9 cellular contexts compared by ENCODE assay signal in genomic region chr16:19005561-19006445, GRCh38. TPM values are rescaled to one million over a fixed set of nuclear protein-coding genes. Genes with fewer than 3 reads are reported as not detected.
DNase-seq lines count a peak whose midpoint lies in the region; ATAC-seq and TF ChIP-seq lines count a peak whose summit lies in the region.
"Had no signal": no experiment of that assay in that cellular context is flagged by ENCODE, and none has a peak within 500 bp of the region (broad histone marks: within the 10 kb centered on the region; RNA-seq: fewer than 3 reads in every experiment).

No MANE protein-coding gene starts in this region.

- H3K36me3 ChIP-seq in RWPE2 (ENCODE audit: low read depth): peaks cover 23% of the 10 kb centered on the region

- peak; percentile 87 for ATAC-seq in RWPE2 (ENCODE audit: low read depth)
- no peak for ATAC-seq in GM19035 (IDR thresholded peaks at IDR 0.05; ENCODE audit: unreplicated experiment)
- no peak for ATAC-seq in GM19324 (IDR thresholded peaks at IDR 0.05; ENCODE audit: low FRiP score, unreplicated experiment)

- no peak overlapping the region for H3K4me3 ChIP-seq in RWPE2 (ENCODE audit: severe bottlenecking)
- H3K4me3 ChIP-seq in fibroblast of pulmonary artery (replicated peaks; ENCODE audit: low read depth, low read length): no peak overlapping the region

- DNase-seq in Daoy (ENCODE audit: low read depth) (peak; percentile 89), RWPE2 (ENCODE audit: low spot score) (peak; percentile 94), fibroblast of pulmonary artery (ENCODE audit: low read depth) (peak; percentile 20), occipital lobe (lab: John Stamatoyannopoulos, UW) (peak; percentile 86), DMS53 treated with DMSO at 0.1 percent for 48 hours (lab: John Stamatoyannopoulos, UW; ENCODE audit: unreplicated experiment) (no peak)
- DNase-seq in stimulated activated CD4-positive, alpha-beta T cell treated with anti-CD3 and anti-CD28 coated beads, Interleukin-4, amount 100 ng/mL, for 4 hours: no peak
- DNase-seq: stimulated activated CD4-positive, alpha-beta T cell treated with anti-CD3 and anti-CD28 coated beads, Interleukin-12 subunit alpha, Interleukin-12 subunit beta, amount 100 ng/mL, for 4 hours had no signal

- TF ChIP-seq CTCF in RWPE2 (IDR thresholded peaks at IDR 0.05; ENCODE audit: poor library complexity, severe bottlenecking) (no peak), fibroblast of pulmonary artery (IDR thresholded peaks at IDR 0.05; ENCODE audit: low read length, missing control alignments) (no peak)

- no peaks in the 10 kb centered on the region for H3K27me3 ChIP-seq in RWPE2 (ENCODE audit: insufficient read depth, poor library complexity, severe bottlenecking)

- peak overlapping the region; percentile 88 for H3K27ac ChIP-seq in RWPE2 (ENCODE audit: poor library complexity, severe bottlenecking)

- peaks cover 47% of the 10 kb centered on the region for H3K4me1 ChIP-seq in RWPE2 (ENCODE audit: insufficient read depth, poor library complexity, severe bottlenecking)

- peaks cover 3% of the 10 kb centered on the region for H3K9me3 ChIP-seq in RWPE2 (ENCODE audit: severe bottlenecking)

RNA-seq across cellular contexts. Expression of gene TMC7, which starts 22.1 kb away (rescaled TPM):
- 1.3 and 1.9 TPM in 2 replicates for total RNA-seq in Daoy (2014; rRNA removed; shearing (Covaris generic))
- 2.8 TPM for total RNA-seq in occipital lobe

Comparison
In these comparisons a context has a peak if more than half of its experiments do, and no peak if none do; other contexts are left out.
1. DNase-seq: peak in Daoy (single experiment), RWPE2 (single experiment), fibroblast of pulmonary artery (single experiment) and occipital lobe (single experiment); none in DMS53 treated with DMSO at 0.1 percent for 48 hours (single experiment) and stimulated activated CD4-positive, alpha-beta T cell treated with anti-CD3 and anti-CD28 coated beads, Interleukin-4, amount 100 ng/mL, for 4 hours (0 of 2).